8 cellular contexts compared by ENCODE assay signal in genomic region chr15:39874890-39875549, GRCh38. TPM values are rescaled to one million over a fixed set of nuclear protein-coding genes. Genes with fewer than 3 reads are reported as not detected.
DNase-seq lines count a peak whose midpoint lies in the region; ATAC-seq and TF ChIP-seq lines count a peak whose summit lies in the region.

No MANE protein-coding gene starts in this region.

- H3K4me1 ChIP-seq in body of pancreas: no peaks in the 10 kb centered on the region
- no peaks in the 10 kb centered on the region for H3K4me1 ChIP-seq in lung (ENCODE audit: control insufficient read depth in 2 of 2, insufficient read depth in 2 of 2, low read length in 2 of 2)

- H3K36me3 ChIP-seq in body of pancreas (replicated peaks in 1 of 2; ENCODE audit: insufficient read depth in 1 of 2, low read depth in 2 of 2) (no peaks in the 10 kb centered on the region), lung (ENCODE audit: control insufficient read depth in 2 of 2, insufficient read depth in 2 of 2, low read length in 2 of 2) (no peaks in the 10 kb centered on the region)

- DNase-seq in AG08395 (ENCODE audit: low spot score) (peak; percentile 40), GM10266 (ENCODE audit: extremely low spot score) (no peak), NCI-H524 (lab: John Stamatoyannopoulos, UW) (peak; percentile 25 to 52), body of pancreas (peak; percentile 25 to 54 (median 48)), lung (ENCODE audit: low spot score) (no peak), NCI-H526 treated with DMSO at 0.1 percent for 48 hours (lab: John Stamatoyannopoulos, UW) (no peak)
- DNase-seq in stimulated activated naive CD4-positive, alpha-beta T cell treated with Interleukin-2 at 50 U/mL for 16 hours (lab: John Stamatoyannopoulos, UW): no peak

- no peaks in the 10 kb centered on the region for H3K27me3 ChIP-seq in body of pancreas
- no peaks in the 10 kb centered on the region for H3K27me3 ChIP-seq in lung (ENCODE audit: control insufficient read depth, insufficient read depth)

- ATAC-seq in body of pancreas (peak; percentile 52), lung (ENCODE audit: insufficient read depth, low FRiP score) (no peak), HG03565 (IDR thresholded peaks at IDR 0.05; ENCODE audit: unreplicated experiment) (no peak)

- intact Hi-C loops in body of pancreas (cut with DNase I): no loop called here

- H3K9me3 ChIP-seq in body of pancreas (no peaks in the 10 kb centered on the region), lung (ENCODE audit: control insufficient read depth in 2 of 2, insufficient read depth in 1 of 2, low read length in 1 of 2) (no peaks in the 10 kb centered on the region)

- H3K27ac ChIP-seq in body of pancreas (no peak overlapping the region), lung (ENCODE audit: low read depth in 1 of 2, low read length in 1 of 2) (no peak overlapping the region)

- WGBS in body of pancreas, 2 donors: 53% methylated on average over 9 of the region's 9 CpGs
- WGBS in lung, 2 donors: 67 to 68% methylated on average over 9 of the region's 9 CpGs

- H3K4me3 ChIP-seq in body of pancreas (no peak overlapping the region), lung (no peak overlapping the region)

- TF ChIP-seq CTCF in GM10266 (IDR thresholded peaks at IDR 0.05; ENCODE audit: control insufficient read depth, insufficient read depth, low read depth, missing control alignments) (peak; percentile 62), body of pancreas (IDR thresholded peaks at IDR 0.05) (peak; percentile 16 to 70 (median 61)), lung (IDR thresholded peaks at IDR 0.05; ENCODE audit: control extremely low read depth, extremely low read depth) (peak; percentile 64)

- no peak for TF ChIP-seq POLR2A in body of pancreas (IDR thresholded peaks at IDR 0.05)

RNA-seq across cellular contexts. Expression of gene GPR176, which starts 45.0 kb away (rescaled TPM):
- total RNA-seq in body of pancreas (1 to 10 TPM in 1 of 2 donors, not detected in 1; 4.7 TPM), lung (1 to 10 TPM; 5.9 to 9.0 TPM)
- polyA plus RNA-seq in lung: 1 to 10 TPM; 1.7 to 7.3 TPM

RNA-seq across cellular contexts. Expression of gene EIF2AK4, which starts 58.9 kb away (rescaled TPM):
- total RNA-seq in body of pancreas (10 to 100 TPM; 20.8 to 22.3 TPM), lung (10 to 100 TPM; 35.8 to 45.2 TPM)
- 10 to 100 TPM; 19.2 to 92.6 TPM for polyA plus RNA-seq in lung

Comparison
In these comparisons a context has a peak if more than half of its experiments do, and no peak if none do; other contexts are left out.
1. DNase-seq: peak in AG08395 (single experiment), NCI-H524 (2 of 2) and body of pancreas (4 of 4); none in GM10266 (single experiment), lung (single experiment), stimulated activated naive CD4-positive, alpha-beta T cell treated with Interleukin-2 at 50 U/mL for 16 hours (single experiment) and NCI-H526 treated with DMSO at 0.1 percent for 48 hours (single experiment).
2. Peak in every context shown above with its lines, with median percentiles within 50 percentile points of each other: CTCF ChIP-seq.